In genomic region chr2:161090401-161090800, GRCh38 we compare ENCODE assay signal across 10 cellular contexts.
DNase-seq lines count a peak whose midpoint lies in the region; ATAC-seq, FAIRE-seq and TF ChIP-seq lines count a peak whose summit lies in the region.
"Had no signal": no experiment of that assay in that cellular context is flagged by ENCODE, and none has a peak within 500 bp of the region (broad histone marks: within the 10 kb centered on the region; RNA-seq: fewer than 3 reads in every experiment).

No MANE protein-coding gene starts in this region.

- peak overlapping the region; percentile 13 for H3K4me2 ChIP-seq in endothelial cell of umbilical vein (ENCODE audit: insufficient read depth, low read length)

- dilution Hi-C loops in endothelial cell of umbilical vein (cut with MboI; ENCODE audit: extremely low pct_ligation_motif_present, low sequenced_read_pairs): no loop called here

- H3K27me3 ChIP-seq in endothelial cell of umbilical vein (ENCODE audit: control insufficient read depth in 2 of 2, insufficient read depth in 2 of 2, low read length in 2 of 2): no peaks in the 10 kb centered on the region

- H3K4me3 ChIP-seq in endothelial cell of umbilical vein (replicated peaks in 1 of 3; ENCODE audit: insufficient read depth in 1 of 3, low read depth in 1 of 3, low read length in 3 of 3): no peak overlapping the region

- DNase-seq in GDM1 (lab: John Stamatoyannopoulos, UW) (peak; percentile 45), RPMI8226 (peak; percentile 20), endothelial cell of umbilical vein (ENCODE audit: low read depth, low spot score) (peak; percentile 90), NCI-H446 (lab: John Stamatoyannopoulos, UW) (no peak), NCI-H2081 treated with DMSO at 0.1 percent for 48 hours (lab: John Stamatoyannopoulos, UW) (no peak)

- no peak for TF ChIP-seq POLR2A in endothelial cell of umbilical vein (IDR thresholded peaks at IDR 0.05; ENCODE audit: low read depth, low read length)

- TF ChIP-seq CTCF in endothelial cell of umbilical vein (IDR thresholded peaks at IDR 0.05; ENCODE audit: extremely low read depth in 1 of 2, insufficient read depth in 1 of 2, low read depth in 1 of 2, low read length in 2 of 2): no peak

- H3K36me3 ChIP-seq in endothelial cell of umbilical vein (ENCODE audit: control insufficient read depth in 2 of 2, extremely low read depth in 1 of 2, insufficient read depth in 2 of 2, low read length in 2 of 2): no peaks in the 10 kb centered on the region

- H3K79me2 ChIP-seq in endothelial cell of umbilical vein (ENCODE audit: control insufficient read depth, insufficient read depth, low read length): no peaks in the 10 kb centered on the region

- no peaks in the 10 kb centered on the region for H4K20me1 ChIP-seq in endothelial cell of umbilical vein (replicated peaks; ENCODE audit: control insufficient read depth, extremely low read depth, insufficient read depth, low read length)

- POLR2A ChIA-PET in endothelial cell of umbilical vein (lab: Charles Lee): no interaction called here

- H2AFZ ChIP-seq in endothelial cell of umbilical vein (ENCODE audit: low read depth, low read length): peak overlapping the region; percentile 90

- no peaks in the 10 kb centered on the region for H3K9me3 ChIP-seq in endothelial cell of umbilical vein (replicated peaks; ENCODE audit: control insufficient read depth, insufficient read depth, low read length)

- H3K4me1 ChIP-seq in endothelial cell of umbilical vein (ENCODE audit: control insufficient read depth, extremely low read depth, insufficient read depth, low read length): peaks cover 15% of the 10 kb centered on the region

- no TSS peak for BruUV-seq in endothelial cell of umbilical vein (replicated peaks; lab: Mats Ljungman, UMichigan)

- H3K9me1 ChIP-seq in endothelial cell of umbilical vein (replicated peaks; ENCODE audit: control insufficient read depth, extremely low read depth, insufficient read depth, low read length): no peaks in the 10 kb centered on the region

- intact Hi-C loops in endothelial cell of umbilical vein (cut with micrococcal nuclease): no loop called here

- ATAC-seq in GM21737 (IDR thresholded peaks at IDR 0.05; ENCODE audit: unreplicated experiment) (peak; percentile 42), GM19328 (IDR thresholded peaks at IDR 0.05; ENCODE audit: unreplicated experiment) (no peak), HG02970 (IDR thresholded peaks at IDR 0.05; ENCODE audit: low FRiP score, unreplicated experiment) (no peak)
- ATAC-seq: right cardiac atrium had no signal

- peak; percentile 68 for FAIRE-seq in endothelial cell of umbilical vein (lab: Jason Lieb, UNC)
- FAIRE-seq: endometrium had no signal

- H3K9ac ChIP-seq in endothelial cell of umbilical vein (replicated peaks; ENCODE audit: extremely low read depth, insufficient read depth, low read length): no peak overlapping the region

- CTCF ChIA-PET in endothelial cell of umbilical vein (lab: Charles Lee): interaction anchor here (0.6 to 4.2 kb wide), 11 partner anchors 9 to 133 kb away, joined by 3 to 16 read pairs (median 5); no protein-coding TSS in a partner anchor

- H3K27ac ChIP-seq in endothelial cell of umbilical vein (ENCODE audit: insufficient read depth, low read depth, low read length): peak overlapping the region; percentile 29

TF ChIP-seq in endothelial cell of umbilical vein, 7 proteins besides CTCF, POLR2A, EP300 and RAD21:
- TF ChIP-seq FOS (IDR thresholded peaks at IDR 0.05; ENCODE audit: borderline replicate concordance, insufficient read depth, low read length) (no peak), MYC (IDR thresholded peaks at IDR 0.05; ENCODE audit: low read depth, low read length) (no peak), JUN (IDR thresholded peaks at IDR 0.05; ENCODE audit: borderline replicate concordance, insufficient read depth, insufficient read length, low read depth) (no peak), GATA2 (IDR thresholded peaks at IDR 0.05; ENCODE audit: insufficient read depth, insufficient read length, low read depth, low read length) (no peak)

Comparison
In these comparisons a context has a peak if more than half of its experiments do, and no peak if none do; other contexts are left out.
1. DNase-seq: peak in GDM1 (single experiment), RPMI8226 (single experiment) and endothelial cell of umbilical vein (single experiment); none in NCI-H446 (0 of 2) and NCI-H2081 treated with DMSO at 0.1 percent for 48 hours (single experiment).